19 cellular contexts compared by ENCODE assay signal in genomic region chr17:29032798-29033197, GRCh38. TPM values are rescaled to one million over a fixed set of nuclear protein-coding genes. Genes with fewer than 3 reads are reported as not detected.
DNase-seq lines count a peak whose midpoint lies in the region; ATAC-seq and TF ChIP-seq lines count a peak whose summit lies in the region.
"Had no signal": no experiment of that assay in that cellular context is flagged by ENCODE, and none has a peak within 500 bp of the region (broad histone marks: within the 10 kb centered on the region; RNA-seq: fewer than 3 reads in every experiment).

No MANE protein-coding gene starts in this region.

- peaks cover 18 to 44% (median 29%) of the 10 kb centered on the region in 5 experiments for H3K9me3 Mint-ChIP-seq in brain

- TF ChIP-seq POLR2A in GM18505 (IDR thresholded peaks at IDR 0.05; ENCODE audit: borderline replicate concordance, extremely low read depth, insufficient read depth, insufficient read length): no peak

- peaks cover 8% of the 10 kb centered on the region for H3K36me3 Mint-ChIP-seq in brain

- H3K27me3 Mint-ChIP-seq in brain: peaks cover 12% of the 10 kb centered on the region

- no peak overlapping the region for H3K4me3 Mint-ChIP-seq in brain

- DNase-seq in Daoy (ENCODE audit: low read depth) (peak; percentile 59), NCI-H2081 (lab: John Stamatoyannopoulos, UW) (no peak)
- DNase-seq: EL, MM.1S, NCI-H2081 treated with DMSO at 0.1 percent for 48 hours, NCI-H2227 treated with DMSO at 0.1 percent for 48 hours, NCI-H526 treated with DMSO at 0.1 percent for 48 hours had no signal

- TF ChIP-seq CTCF in brain (conservative IDR thresholded peaks at IDR 0.05): no peak

- H3K27me3 ChIP-seq in iPS-18a (ENCODE audit: control insufficient read depth, insufficient read depth, low read length): no peaks in the 10 kb centered on the region

- no peaks in the 10 kb centered on the region for H3K36me3 ChIP-seq in iPS-18a (ENCODE audit: control insufficient read depth, low read depth, low read length)

- peak overlapping the region; percentile 30 to 91 (median 78) for H3K27ac Mint-ChIP-seq in brain

- H3K27ac ChIP-seq in iPS-18a (ENCODE audit: low read length): peak overlapping the region; percentile 33
- H3K27ac ChIP-seq: C4-2B, HL-60 had no signal

- TF ChIP-seq EP300 in Ishikawa (IDR thresholded peaks at IDR 0.05; ENCODE audit: borderline replicate concordance): no peak

- peaks cover 37% of the 10 kb centered on the region for H3K4me1 Mint-ChIP-seq in brain

- H3K9me3 ChIP-seq in iPS-18a (ENCODE audit: control insufficient read depth, low read depth, low read length): peaks cover 14% of the 10 kb centered on the region

- peak overlapping the region; percentile 34 for H3K9ac ChIP-seq in iPS-18a (ENCODE audit: low read length)

- ATAC-seq in HG02798 (IDR thresholded peaks at IDR 0.05; ENCODE audit: poor library complexity, unreplicated experiment) (no peak), HG02970 (IDR thresholded peaks at IDR 0.05; ENCODE audit: low FRiP score, unreplicated experiment) (no peak), GM18505 (IDR thresholded peaks at IDR 0.05; ENCODE audit: unreplicated experiment) (no peak)
- ATAC-seq: HCT116, HepG2, Right ventricle myocardium inferior, SK-N-SH treated with all-trans-retinoic acid at 6 μM for 48 hours had no signal

- no peak for TF ChIP-seq RAD21 in Ishikawa (IDR thresholded peaks at IDR 0.05; ENCODE audit: low read depth)

- H3K4me1 ChIP-seq in iPS-18a (ENCODE audit: control insufficient read depth, low read depth, low read length): peaks cover 48% of the 10 kb centered on the region

- H3K4me3 ChIP-seq in iPS-18a (ENCODE audit: low read length): peak overlapping the region; percentile 43

TF ChIP-seq in Ishikawa, 13 proteins besides CTCF, POLR2A, EP300 and RAD21:
- peak; percentile 41; the same call in 1 of the 2 replicates for TF ChIP-seq TEAD4 (IDR thresholded peaks at IDR 0.05)
- TF ChIP-seq EGR1 (IDR thresholded peaks at IDR 0.05): no peak
- TF ChIP-seq CEBPB (IDR thresholded peaks at IDR 0.05): no peak

RNA-seq across cellular contexts. Expression of gene PIPOX, which starts 10.1 kb away (rescaled TPM):
- total RNA-seq in Daoy (2014; rRNA removed; shearing (Covaris generic)): 0.34 TPM in 1 of 2 replicates, not detected in the other
- polyA plus RNA-seq in brain (ENCODE audit: insufficient read depth, low read depth, low replicate concordance): 12.4 TPM

RNA-seq across cellular contexts. Expression of gene SEZ6, which starts 27.0 kb away (rescaled TPM):
- total RNA-seq in Daoy (2014; rRNA removed; shearing (Covaris generic)): not detected in 2 replicates
- 64.1 TPM for polyA plus RNA-seq in brain (ENCODE audit: insufficient read depth, low read depth, low replicate concordance)
- total RNA-seq: HepG2, Right ventricle myocardium inferior had no signal
- polyA plus RNA-seq: HepG2 had no signal
